ENCODE assay signal across 8 cellular contexts in genomic region chr16:73956592-73957495, GRCh38.
DNase-seq lines count a peak whose midpoint lies in the region; ATAC-seq and TF ChIP-seq lines count a peak whose summit lies in the region.

No MANE protein-coding gene starts in this region.

- no peaks in the 10 kb centered on the region for H3K36me3 ChIP-seq in mesendoderm (ENCODE audit: control insufficient read depth, insufficient read depth, low read length)
- no peaks in the 10 kb centered on the region for H3K36me3 ChIP-seq in thyroid gland

- H3K4me3 ChIP-seq in NB4 (ENCODE audit: low read depth, low read length) (no peak overlapping the region), mesendoderm (ENCODE audit: low read length) (no peak overlapping the region), thyroid gland (replicated peaks in 1 of 3) (no peak overlapping the region)

- TF ChIP-seq POLR2A in NB4 (IDR thresholded peaks at IDR 0.05; ENCODE audit: extremely low read depth, insufficient read length) = no peak
- no peak for TF ChIP-seq POLR2A in thyroid gland (IDR thresholded peaks at IDR 0.05)

- H4K5ac ChIP-seq in mesendoderm (ENCODE audit: low read length) = no peak overlapping the region

- no peaks in the 10 kb centered on the region for H3K9me3 Mint-ChIP-seq in endothelial cell (ENCODE audit: unreplicated experiment)

- H2AK5ac ChIP-seq in mesendoderm (ENCODE audit: low read length) = no peak overlapping the region

- no peaks in the 10 kb centered on the region for H3K79me2 ChIP-seq in mesendoderm (ENCODE audit: control insufficient read depth, insufficient read depth, low read length)

- DNase-seq in NB4 (ENCODE audit: low read depth) (peak; percentile 77), SW480 (ENCODE audit: low spot score) (peak; percentile 47), endothelial cell (ENCODE audit: low spot score) (peak; percentile 70), mesendoderm (peak; percentile 65), thyroid gland (peak; percentile 58 to 59)

- H3K9me3 ChIP-seq in thyroid gland = no peaks in the 10 kb centered on the region

- H2BK120ac ChIP-seq in mesendoderm (ENCODE audit: low read depth, low read length) = no peak overlapping the region

- no peak overlapping the region for H4K8ac ChIP-seq in mesendoderm (ENCODE audit: low read depth, low read length)

- H3K4me2 ChIP-seq in mesendoderm (ENCODE audit: low read length) = no peak overlapping the region

- H3K27ac ChIP-seq in C4-2B (no peak overlapping the region), mesendoderm (ENCODE audit: low read depth, low read length) (no peak overlapping the region), thyroid gland (no peak overlapping the region)

- no peak overlapping the region for H3K18ac ChIP-seq in mesendoderm (ENCODE audit: low read length)

- H3K27ac Mint-ChIP-seq in endothelial cell (ENCODE audit: unreplicated experiment) = no peak overlapping the region

- no peaks in the 10 kb centered on the region for H3K4me1 ChIP-seq in mesendoderm (ENCODE audit: control insufficient read depth, low read depth, low read length)
- no peaks in the 10 kb centered on the region for H3K4me1 ChIP-seq in thyroid gland

- no peak overlapping the region for H3K23ac ChIP-seq in mesendoderm (ENCODE audit: low read length)

- H2BK15ac ChIP-seq in mesendoderm (replicated peaks; ENCODE audit: low read depth) = no peak overlapping the region

- H3K56ac ChIP-seq in mesendoderm (ENCODE audit: low read length) = no peak overlapping the region

- H3K27me3 Mint-ChIP-seq in endothelial cell (ENCODE audit: unreplicated experiment) = no peaks in the 10 kb centered on the region

- ATAC-seq in GM18868 (IDR thresholded peaks at IDR 0.05; ENCODE audit: unreplicated experiment) (peak; percentile 56), HG03565 (IDR thresholded peaks at IDR 0.05; ENCODE audit: unreplicated experiment) (no peak)

- H3K4me3 Mint-ChIP-seq in endothelial cell (ENCODE audit: unreplicated experiment) = no peak overlapping the region

- no peak overlapping the region for H2BK5ac ChIP-seq in mesendoderm (ENCODE audit: low read length)

- no CpG with 5 or more reads among the region's 10 CpGs for WGBS in mesendoderm (ENCODE audit: extremely low coverage, insufficient coverage, low lambda C conversion rate)
- 45 to 46% methylated on average over 10 of the region's 10 CpGs for WGBS in thyroid gland, 2 donors

- no peaks in the 10 kb centered on the region for H3K27me3 ChIP-seq in mesendoderm (ENCODE audit: insufficient read depth, low read length, poor library complexity)
- no peaks in the 10 kb centered on the region for H3K27me3 ChIP-seq in thyroid gland

- TF ChIP-seq CTCF in C4-2B (conservative IDR thresholded peaks at IDR 0.05) (peak; percentile 92), NB4 (IDR thresholded peaks at IDR 0.05; ENCODE audit: low read depth, low read length) (peak; percentile 95), endothelial cell (IDR thresholded peaks at IDR 0.05; ENCODE audit: unreplicated experiment) (peak; percentile 80), thyroid gland (IDR thresholded peaks at IDR 0.05) (peak; percentile 56 to 77 (median 69))

- H3K9ac ChIP-seq in mesendoderm (ENCODE audit: low read length) = no peak overlapping the region

- H3K36me3 Mint-ChIP-seq in endothelial cell (ENCODE audit: low read depth, unreplicated experiment) = no peaks in the 10 kb centered on the region

- H3K79me1 ChIP-seq in mesendoderm (ENCODE audit: low read length) = no peaks in the 10 kb centered on the region

- no peak overlapping the region for H3K4ac ChIP-seq in mesendoderm (ENCODE audit: low read depth, low read length)

- intact Hi-C loops in thyroid gland (cut with DNase I) = no loop called here

- no peaks in the 10 kb centered on the region for H3K4me1 Mint-ChIP-seq in endothelial cell (ENCODE audit: unreplicated experiment)
